In genomic region chr4:77599378-77599777, GRCh38 we compare ENCODE assay signal across 8 cellular contexts. TPM values are rescaled to one million over a fixed set of nuclear protein-coding genes. Genes with fewer than 3 reads are reported as not detected.
DNase-seq lines count a peak whose midpoint lies in the region; ATAC-seq lines count a peak whose summit lies in the region.

No MANE protein-coding gene starts in this region.

- H3K4me1 ChIP-seq in Karpas-422 (ENCODE audit: low read length) (no peaks in the 10 kb centered on the region), mesendoderm (ENCODE audit: control insufficient read depth, low read depth, low read length) (no peaks in the 10 kb centered on the region)

- no peak overlapping the region for H3K18ac ChIP-seq in mesendoderm (ENCODE audit: low read length)

- H2AK5ac ChIP-seq in mesendoderm (ENCODE audit: low read length): no peak overlapping the region

- H2BK15ac ChIP-seq in mesendoderm (replicated peaks; ENCODE audit: low read depth): no peak overlapping the region

- H3K9ac ChIP-seq in Karpas-422 (ENCODE audit: low read length): no peak overlapping the region
- no peak overlapping the region for H3K9ac ChIP-seq in mesendoderm (ENCODE audit: low read length)

- no peak overlapping the region for H4K5ac ChIP-seq in mesendoderm (ENCODE audit: low read length)

- DNase-seq in NCI-H510A treated with DMSO at 0.1 percent for 48 hours (lab: John Stamatoyannopoulos, UW) (peak; percentile 24), NCI-H510A (lab: John Stamatoyannopoulos, UW) (no peak), Karpas-422 (peak; percentile 49), astrocyte of the hippocampus (ENCODE audit: low read depth, low spot score) (peak; percentile 59), mesendoderm (peak; percentile 66)
- no peak for DNase-seq in activated naive CD4-positive, alpha-beta T cell treated with anti-CD3 and anti-CD28 coated beads, Interleukin-2, amount 50 U/mL, for 16 hours

- H3K27me3 ChIP-seq in Karpas-422 (ENCODE audit: low read length): no peaks in the 10 kb centered on the region
- no peaks in the 10 kb centered on the region for H3K27me3 ChIP-seq in mesendoderm (ENCODE audit: insufficient read depth, low read length, poor library complexity)

- no CpG with 5 or more reads among the region's 2 CpGs for WGBS in mesendoderm (ENCODE audit: extremely low coverage, insufficient coverage, low lambda C conversion rate)

- H3K36me3 ChIP-seq in Karpas-422 (ENCODE audit: insufficient read depth, low read length) (no peaks in the 10 kb centered on the region), mesendoderm (ENCODE audit: control insufficient read depth, insufficient read depth, low read length) (no peaks in the 10 kb centered on the region)

- no peak overlapping the region for H2BK120ac ChIP-seq in mesendoderm (ENCODE audit: low read depth, low read length)

- no peak overlapping the region for H3K56ac ChIP-seq in mesendoderm (ENCODE audit: low read length)

- no peak for ATAC-seq in GM21529 (IDR thresholded peaks at IDR 0.05; ENCODE audit: unreplicated experiment)
- no peak for ATAC-seq in GM19035 (IDR thresholded peaks at IDR 0.05; ENCODE audit: unreplicated experiment)

- H3K79me1 ChIP-seq in mesendoderm (ENCODE audit: low read length): no peaks in the 10 kb centered on the region

- H3K4me2 ChIP-seq in Karpas-422 (ENCODE audit: low read depth, low read length, poor library complexity, severe bottlenecking) (no peak overlapping the region), mesendoderm (ENCODE audit: low read length) (no peak overlapping the region)

- H3K4me3 ChIP-seq in Karpas-422 (ENCODE audit: low read length) (no peak overlapping the region), mesendoderm (ENCODE audit: low read length) (no peak overlapping the region)

- H4K20me1 ChIP-seq in Karpas-422 (ENCODE audit: insufficient read depth, low read depth, low read length): no peaks in the 10 kb centered on the region

- no peak overlapping the region for H3K4ac ChIP-seq in mesendoderm (ENCODE audit: low read depth, low read length)

- no peak overlapping the region for H3K23ac ChIP-seq in mesendoderm (ENCODE audit: low read length)

- no peak overlapping the region for H2AFZ ChIP-seq in Karpas-422 (ENCODE audit: low read length)

- no peak overlapping the region for H2BK5ac ChIP-seq in mesendoderm (ENCODE audit: low read length)

- no peaks in the 10 kb centered on the region for H3K79me2 ChIP-seq in Karpas-422 (ENCODE audit: low read length)
- H3K79me2 ChIP-seq in mesendoderm (ENCODE audit: control insufficient read depth, insufficient read depth, low read length): no peaks in the 10 kb centered on the region

- H3K9me3 ChIP-seq in Karpas-422 (ENCODE audit: low read length): no peaks in the 10 kb centered on the region

- H3K27ac ChIP-seq in Karpas-422 (ENCODE audit: low read length) (no peak overlapping the region), mesendoderm (ENCODE audit: low read depth, low read length) (no peak overlapping the region)

- no peak overlapping the region for H4K8ac ChIP-seq in mesendoderm (ENCODE audit: low read depth, low read length)

- no peaks in the 10 kb centered on the region for H3K9me2 ChIP-seq in Karpas-422 (replicated peaks; ENCODE audit: insufficient read depth, low read length)

RNA-seq across cellular contexts. Expression of gene CXCL13, which starts 6.2 kb away (rescaled TPM):
- not detected in 2 replicates for total RNA-seq in Karpas-422 (2014; rRNA removed; shearing (Covaris generic); ENCODE audit: low replicate concordance)
- polyA plus RNA-seq in mesendoderm (2013, experiment 1 of 2): not detected
- polyA plus RNA-seq in mesendoderm (2013, experiment 2 of 2): not detected

Comparison
In these comparisons a context has a peak if more than half of its experiments do, and no peak if none do; other contexts are left out.
1. DNase-seq: peak in NCI-H510A treated with DMSO at 0.1 percent for 48 hours (single experiment), Karpas-422 (single experiment), astrocyte of the hippocampus (single experiment) and mesendoderm (single experiment); none in NCI-H510A (single experiment) and activated naive CD4-positive, alpha-beta T cell treated with anti-CD3 and anti-CD28 coated beads, Interleukin-2, amount 50 U/mL, for 16 hours (single experiment).